ENCODE assay signal across 2 cellular contexts in genomic region chr22:37505989-37506388, GRCh38.
TF ChIP-seq lines count a peak whose summit lies in the region.

No MANE protein-coding gene starts in this region.

TF ChIP-seq in HEK293, 187 proteins besides CTCF, POLR2A, EP300 and RAD21:
- TF ChIP-seq EGR2 (tag by site-specific recombination; IDR thresholded peaks at IDR 0.05; ENCODE audit: low read depth), result 0 out of 2 replicates have a peak, but pooled peaks have one; percentile 6
- TF ChIP-seq OVOL3 (tag by site-specific recombination; IDR thresholded peaks at IDR 0.05), result no peak
TF ChIP-seq in HEK293: peak in this region for 1.

TF ChIP-seq in H1, 55 proteins besides CTCF, POLR2A, EP300 and RAD21:
- TF ChIP-seq CHD1 (IDR thresholded peaks at IDR 0.05; ENCODE audit: low read depth, low read length) (no peak), TEAD4 (IDR thresholded peaks at IDR 0.05; ENCODE audit: low read depth, low read length) (no peak), RNF2 (IDR thresholded peaks at IDR 0.05; ENCODE audit: borderline replicate concordance, low read depth, low read length, missing control alignments, poor library complexity, severe bottlenecking) (no peak), FOSL1 (IDR thresholded peaks at IDR 0.05; ENCODE audit: insufficient read depth, low read depth, low read length) (no peak), BCL11A (IDR thresholded peaks at IDR 0.05; ENCODE audit: low read depth in 2 of 2, low read length in 2 of 2) (no peak), RBBP5 (IDR thresholded peaks at IDR 0.05; ENCODE audit: borderline replicate concordance, low read depth, low read length) (no peak), SP1 (IDR thresholded peaks at IDR 0.05; ENCODE audit: low read depth, low read length) (no peak), MAFK (IDR thresholded peaks at IDR 0.05; ENCODE audit: low read depth, low read length) (no peak), BACH1 (IDR thresholded peaks at IDR 0.05; ENCODE audit: low read length) (no peak), JUND (IDR thresholded peaks at IDR 0.05; ENCODE audit: low read length) (no peak), CHD7 (IDR thresholded peaks at IDR 0.05; ENCODE audit: insufficient replicate concordance, low read length) (no peak), KDM5A (IDR thresholded peaks at IDR 0.05; ENCODE audit: low read length) (no peak), ZNF274 (IDR thresholded peaks at IDR 0.05; ENCODE audit: borderline replicate concordance, extremely low read depth, low read length) (no peak), USF2 (IDR thresholded peaks at IDR 0.05; ENCODE audit: low read length) (no peak), EZH2 (IDR thresholded peaks at IDR 0.05; ENCODE audit: low read depth, low read length, severe bottlenecking) (no peak)
